In genomic region chr3:157259825-157260224, GRCh38 we compare ENCODE assay signal across 11 cellular contexts.
"Had no signal": no experiment of that assay in that cellular context is flagged by ENCODE, and none has a peak within 500 bp of the region (broad histone marks: within the 10 kb centered on the region; RNA-seq: fewer than 3 reads in every experiment).

No MANE protein-coding gene starts in this region.

- H3K9me3 ChIP-seq: HAP-1 had no signal

- H3K4me3 ChIP-seq: GM23248, GM23338, HAP-1 had no signal

- H3K27ac ChIP-seq: GM23248 had no signal

- H3K4me2 ChIP-seq: GM23338 had no signal

- FAIRE-seq: H1, H54 had no signal

- H2AFZ ChIP-seq: GM23248, GM23338 had no signal

- H3K9ac ChIP-seq: GM23248 had no signal

- H3K36me3 ChIP-seq: HAP-1 had no signal

- H3K9me3 Mint-ChIP-seq: GM23338, HFFc6 had no signal

- H3K4me3 Mint-ChIP-seq: GM23338, H9, HFFc6 had no signal

- ATAC-seq: GM23338, HCT116 had no signal

- H3K27ac Mint-ChIP-seq: GM23338, H9, HFFc6 had no signal

- DNase-seq: GM23248, GOT3, H7, H9, HCEC 1CT, HFFc6 had no signal
